1 cellular context compared by ENCODE assay signal in genomic region chr13:74305876-74306275, GRCh38.
TF ChIP-seq lines count a peak whose summit lies in the region.

No MANE protein-coding gene starts in this region.

TF ChIP-seq in GM23338, 12 proteins besides CTCF, POLR2A, EP300 and RAD21 (continued from another document):
- TF ChIP-seq EZH2 (IDR thresholded peaks at IDR 0.05; ENCODE audit: low read depth, unreplicated experiment) (no peak), REST (IDR thresholded peaks at IDR 0.05; ENCODE audit: unreplicated experiment) (no peak), POLR2AphosphoS5 (IDR thresholded peaks at IDR 0.05; ENCODE audit: low read depth) (no peak), ZNF331 (CRISPR knock-in tag; IDR thresholded peaks at IDR 0.05; ENCODE audit: low read depth) (no peak), NANOG (IDR thresholded peaks at IDR 0.05; ENCODE audit: borderline replicate concordance) (no peak)
